Comparison of ENCODE assay signal across 7 cellular contexts in the genomic region with DNA sequence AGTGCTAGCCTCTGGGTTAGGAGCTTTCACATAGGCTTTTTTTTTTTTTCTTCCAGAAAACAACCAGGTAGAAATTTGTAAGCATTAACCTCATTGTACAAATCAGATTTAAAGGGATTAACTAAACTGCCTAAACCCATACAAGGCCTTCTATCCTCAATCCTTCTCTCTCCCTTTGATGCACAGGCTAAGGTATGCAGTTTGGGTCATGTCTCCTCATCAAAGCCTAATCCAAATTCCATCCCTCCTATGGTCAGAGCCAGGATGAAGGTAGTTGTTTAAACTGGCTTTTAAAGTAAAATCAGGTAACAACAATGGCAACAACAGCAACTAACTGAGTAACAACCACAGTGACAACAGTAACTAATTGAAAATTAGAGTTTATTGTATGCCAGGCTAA.
"Had no signal": no experiment of that assay in that cellular context is flagged by ENCODE, and none has a peak within 500 bp of the region (broad histone marks: within the 10 kb centered on the region; RNA-seq: fewer than 3 reads in every experiment).

No MANE protein-coding gene starts in this region.

- DNase-seq: GM23248, H9, HFFc6, IMR-90, KG1 had no signal

- H2AFZ ChIP-seq: GM23248 had no signal

- H3K4me3 ChIP-seq: GM23248, K562 had no signal

- H3K27ac ChIP-seq: GM23248 had no signal

- ATAC-seq: HCT116, K562 had no signal

- H3K4me3 Mint-ChIP-seq: H9, HFFc6 had no signal

- H3K27ac Mint-ChIP-seq: HFFc6 had no signal

- H3K9ac ChIP-seq: GM23248 had no signal
